8 cellular contexts compared by ENCODE assay signal in the genomic region with DNA sequence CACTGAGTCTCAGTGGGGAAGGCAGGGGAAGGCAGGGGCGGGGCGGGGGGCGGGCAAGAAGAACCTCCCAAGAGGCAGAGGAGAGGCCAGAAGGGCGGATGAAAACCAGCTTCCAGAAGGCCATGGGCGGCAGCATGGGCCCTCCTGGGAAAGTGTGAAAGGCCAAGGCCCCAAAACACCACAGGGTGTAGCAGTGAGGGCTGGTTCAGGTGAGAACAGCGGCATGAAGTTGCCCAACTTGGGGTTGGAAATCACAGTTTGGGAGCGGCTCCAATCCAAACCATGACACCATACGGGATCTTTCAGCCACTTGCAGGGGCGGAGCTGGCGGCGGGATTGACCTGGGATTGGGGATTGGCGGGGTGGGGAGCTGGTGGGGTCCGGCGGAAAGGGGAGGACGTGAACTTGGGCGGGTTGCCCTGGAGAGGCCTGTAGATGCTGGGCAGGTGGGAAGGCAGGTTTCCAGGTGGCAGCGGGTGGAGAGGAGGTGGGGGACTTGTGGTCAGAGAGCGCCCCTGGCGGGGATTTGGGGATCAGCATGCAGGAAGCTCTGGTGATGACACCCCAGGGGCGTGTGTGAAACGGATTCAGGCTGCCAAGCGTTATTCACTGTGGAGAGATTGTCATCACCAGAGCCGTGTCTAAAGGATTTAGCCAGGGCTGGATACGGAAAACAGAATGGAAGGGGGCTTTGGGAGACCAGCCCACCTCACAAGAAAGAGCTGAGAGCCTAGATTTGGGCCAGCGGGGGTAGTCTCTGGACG.
DNase-seq lines count a peak whose midpoint lies in the region; ATAC-seq and TF ChIP-seq lines count a peak whose summit lies in the region.

No MANE protein-coding gene starts in this region.

- no peak overlapping the region for H3K27ac ChIP-seq in CD4-positive, alpha-beta T cell (ENCODE audit: low read depth, low read length)
- no peak overlapping the region for H3K27ac ChIP-seq in breast epithelium

- H3K27ac Mint-ChIP-seq in CD4-positive, alpha-beta T cell, result no peak overlapping the region
- H3K27ac Mint-ChIP-seq in IgD-negative memory B cell, result peak overlapping the region in 2 of 3 donors; percentile 28 to 63

- peak; percentile 94 for ATAC-seq in CD4-positive, alpha-beta T cell (ENCODE audit: poor library complexity)
- ATAC-seq in GM18511 (IDR thresholded peaks at IDR 0.05; ENCODE audit: unreplicated experiment), result no peak

- no peaks in the 10 kb centered on the region for H3K9me3 ChIP-seq in CD4-positive, alpha-beta T cell (ENCODE audit: control insufficient read depth, low read length)
- H3K9me3 ChIP-seq in breast epithelium, result no peaks in the 10 kb centered on the region

- TF ChIP-seq POLR2A in breast epithelium (IDR thresholded peaks at IDR 0.05), result no peak

- peak overlapping the region; percentile 78 for H3K4me3 Mint-ChIP-seq in CD4-positive, alpha-beta T cell
- peak overlapping the region; percentile 4 to 81 (median 69) for H3K4me3 Mint-ChIP-seq in IgD-negative memory B cell

- no peaks in the 10 kb centered on the region for H3K36me3 ChIP-seq in breast epithelium

- no peaks in the 10 kb centered on the region for H3K36me3 Mint-ChIP-seq in CD4-positive, alpha-beta T cell (ENCODE audit: low read depth)
- H3K36me3 Mint-ChIP-seq in IgD-negative memory B cell, result peaks cover 1% of the 10 kb centered on the region

- H3K9me3 Mint-ChIP-seq in CD4-positive, alpha-beta T cell, result no peaks in the 10 kb centered on the region
- H3K9me3 Mint-ChIP-seq in IgD-negative memory B cell, result no peaks in the 10 kb centered on the region

- H3K4me1 Mint-ChIP-seq in CD4-positive, alpha-beta T cell (ENCODE audit: low read depth), result peaks cover 5% of the 10 kb centered on the region
- H3K4me1 Mint-ChIP-seq in IgD-negative memory B cell, result peaks cover 0 to 4% (median 4%) of the 10 kb centered on the region in 3 donors

- peaks cover 49% of the 10 kb centered on the region for H3K27me3 Mint-ChIP-seq in CD4-positive, alpha-beta T cell
- H3K27me3 Mint-ChIP-seq in IgD-negative memory B cell, result peaks cover 28% of the 10 kb centered on the region

- H3K4me1 ChIP-seq in breast epithelium, result peaks cover 0 to 3% of the 10 kb centered on the region in 2 donors

- CTCF ChIA-PET in CD4-positive, alpha-beta T cell (lab: Charles Lee), result interaction anchor here (0.6 to 1.0 kb wide), 3 partner anchors 14 to 160 kb away, joined by 3 to 5 read pairs (median 3); no protein-coding TSS in a partner anchor

- peaks cover 26% of the 10 kb centered on the region for H3K27me3 ChIP-seq in CD4-positive, alpha-beta T cell (ENCODE audit: control insufficient read depth, insufficient read depth, low read length)
- H3K27me3 ChIP-seq in breast epithelium, result peaks cover 0 to 9% of the 10 kb centered on the region in 2 donors

- TF ChIP-seq CTCF in CD4-positive, alpha-beta T cell (IDR thresholded peaks at IDR 0.05), result peak; percentile 23
- TF ChIP-seq CTCF in WI38 (IDR thresholded peaks at IDR 0.05; ENCODE audit: low read depth, low read length) (peak; percentile 84), breast epithelium (IDR thresholded peaks at IDR 0.05) (peak in 2 of 3 donors; percentile 34 to 37)

- DNase-seq in CD4-positive, alpha-beta T cell, result peak; percentile 48 to 71 (median 58)
- DNase-seq in breast epithelium (ENCODE audit: low spot score in 2 of 2), result peak; percentile 50 to 76
- peak; percentile 95 for DNase-seq in iPS-NIHi7 (ENCODE audit: extremely low spot score)
- DNase-seq in stimulated activated CD4-positive, alpha-beta T cell treated with anti-CD3 and anti-CD28 coated beads, Interleukin-15, amount 100 ng/mL, for 1 hour (ENCODE audit: low read depth in 1 of 2, low spot score in 1 of 2), result peak; percentile 28 to 62
- DNase-seq in NCI-H1092 treated with DMSO at 0.1 percent for 48 hours (lab: John Stamatoyannopoulos, UW), result no peak

- POLR2A ChIA-PET in CD4-positive, alpha-beta T cell (lab: Charles Lee), result no interaction called here

- intact Hi-C loops in CD4-positive, alpha-beta T cell (cut with DNase I, micrococcal nuclease), result no loop called here
- intact Hi-C loops in breast epithelium (cut with DNase I; ENCODE audit: low total_unique reads), result no loop called here

- H3K4me3 ChIP-seq in WI38 (ENCODE audit: low read depth, low read length), result no peak overlapping the region
- peak overlapping the region in 1 of 3 donors; percentile 31 for H3K4me3 ChIP-seq in breast epithelium

Comparison
In these comparisons a context has a peak if more than half of its experiments do, and no peak if none do; other contexts are left out.
1. CTCF ChIP-seq: peak in every context shown above with its lines; median percentile 84 in WI38; 36 in breast epithelium; 23 in CD4-positive, alpha-beta T cell.